ENCODE assay signal across 7 cellular contexts in the genomic region with DNA sequence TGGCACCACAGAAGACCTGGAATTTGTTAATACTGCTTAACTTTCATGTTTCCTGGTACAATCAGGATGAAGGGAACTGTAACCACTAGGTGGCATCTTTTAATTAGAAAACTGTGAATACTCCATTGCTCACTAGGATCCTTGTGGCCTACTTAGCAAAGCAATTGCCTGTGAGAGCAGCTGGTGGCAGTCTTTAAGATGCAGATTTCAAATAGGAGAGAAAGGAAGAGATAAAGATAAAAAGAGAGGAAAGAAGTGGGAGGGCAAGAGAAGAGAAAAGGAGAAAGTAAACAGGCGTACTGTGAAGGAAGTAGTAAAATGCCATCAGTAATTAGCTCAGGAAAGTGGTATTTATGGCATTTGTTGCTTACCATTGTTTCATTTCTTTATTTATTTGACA.
DNase-seq lines count a peak whose midpoint lies in the region; ATAC-seq and TF ChIP-seq lines count a peak whose summit lies in the region.

No MANE protein-coding gene starts in this region.

- H3K4me1 Mint-ChIP-seq in central memory CD8-positive, alpha-beta T cell, result peaks cover 6% of the 10 kb centered on the region
- H3K4me1 Mint-ChIP-seq in activated CD4-positive, alpha-beta memory T cell treated with anti-CD3 and anti-CD28 coated beads, Interleukin-2, amount 10 ng/mL, durations not matched to agents 7 days and 5 days, result peaks cover 2% of the 10 kb centered on the region

- 44 to 53% methylated on average over 1 of the region's 1 CpG for WGBS in testis, 2 donors

- H3K9me3 Mint-ChIP-seq in central memory CD8-positive, alpha-beta T cell, result no peaks in the 10 kb centered on the region
- H3K9me3 Mint-ChIP-seq in activated CD4-positive, alpha-beta memory T cell treated with anti-CD3 and anti-CD28 coated beads, Interleukin-2, amount 10 ng/mL, durations not matched to agents 7 days and 5 days, result peaks cover 4% of the 10 kb centered on the region

- POLR2A ChIA-PET in activated CD4-positive, alpha-beta memory T cell treated with anti-CD3 and anti-CD28 coated beads, Interleukin-2, amount 10 ng/mL, durations not matched to agents 7 days and 5 days (lab: Charles Lee), result interaction anchor here (0.8 kb wide), 1 partner anchor 859 kb away, joined by 3 read pairs; a partner anchor contains a TSS

- no peaks in the 10 kb centered on the region for H3K27me3 ChIP-seq in NT2/D1 (ENCODE audit: insufficient read depth, insufficient read length)
- H3K27me3 ChIP-seq in testis, result no peaks in the 10 kb centered on the region

- no peaks in the 10 kb centered on the region for H3K36me3 Mint-ChIP-seq in central memory CD8-positive, alpha-beta T cell (ENCODE audit: insufficient read depth)
- peaks cover 3% of the 10 kb centered on the region for H3K36me3 Mint-ChIP-seq in activated CD4-positive, alpha-beta memory T cell treated with anti-CD3 and anti-CD28 coated beads, Interleukin-2, amount 10 ng/mL, durations not matched to agents 7 days and 5 days (ENCODE audit: low read depth)

- no peak for TF ChIP-seq POLR2A in testis (IDR thresholded peaks at IDR 0.05)

- no peaks in the 10 kb centered on the region for H3K36me3 ChIP-seq in NT2/D1 (ENCODE audit: insufficient read depth, insufficient read length, low read length)
- no peaks in the 10 kb centered on the region for H3K36me3 ChIP-seq in testis (ENCODE audit: low read depth, missing control alignments)

- H3K27ac Mint-ChIP-seq in central memory CD8-positive, alpha-beta T cell (ENCODE audit: low read depth), result peak overlapping the region; percentile 22
- no peak overlapping the region for H3K27ac Mint-ChIP-seq in activated CD4-positive, alpha-beta memory T cell treated with anti-CD3 and anti-CD28 coated beads, Interleukin-2, amount 10 ng/mL, durations not matched to agents 7 days and 5 days

- peak; percentile 49 for ATAC-seq in central memory CD8-positive, alpha-beta T cell (replicated peaks; ENCODE audit: extremely low read depth, poor library complexity, severe bottlenecking)

- H3K4me3 Mint-ChIP-seq in central memory CD8-positive, alpha-beta T cell, result no peak overlapping the region
- no peak overlapping the region for H3K4me3 Mint-ChIP-seq in activated CD4-positive, alpha-beta memory T cell treated with anti-CD3 and anti-CD28 coated beads, Interleukin-2, amount 10 ng/mL, durations not matched to agents 7 days and 5 days

- H3K27me3 Mint-ChIP-seq in central memory CD8-positive, alpha-beta T cell, result no peaks in the 10 kb centered on the region
- no peaks in the 10 kb centered on the region for H3K27me3 Mint-ChIP-seq in activated CD4-positive, alpha-beta memory T cell treated with anti-CD3 and anti-CD28 coated beads, Interleukin-2, amount 10 ng/mL, durations not matched to agents 7 days and 5 days

- H3K9ac ChIP-seq in NT2/D1 (ENCODE audit: insufficient read length, low read depth), result no peak overlapping the region

- H3K9me3 ChIP-seq in NT2/D1 (ENCODE audit: insufficient read depth, low read length) (peaks cover 11% of the 10 kb centered on the region; the same call in 1 of the 2 replicates), testis (no peaks in the 10 kb centered on the region)

- H3K4me3 ChIP-seq in NT2/D1 (ENCODE audit: insufficient read length, low read depth), result no peak overlapping the region
- no peak overlapping the region for H3K4me3 ChIP-seq in testis

- H3K27ac ChIP-seq in testis, result peak overlapping the region in 1 of 2 donors; percentile 57

- H3K4me1 ChIP-seq in NT2/D1 (ENCODE audit: insufficient read depth, insufficient read length) (peaks cover 5% of the 10 kb centered on the region), testis (no peaks in the 10 kb centered on the region)

- TF ChIP-seq CTCF in testis (IDR thresholded peaks at IDR 0.05), result peak; percentile 64 to 91 (median 86)

- DNase-seq in ELR (ENCODE audit: low read depth) (peak; percentile 84), HuH-7 (ENCODE audit: low spot score) (peak; percentile 65), NT2/D1 (ENCODE audit: low read depth, low spot score) (peak; percentile 78), kidney tubule cell (ENCODE audit: low spot score) (peak; percentile 84), testis (peak; percentile 40)
- DNase-seq in central memory CD8-positive, alpha-beta T cell (ENCODE audit: low spot score in 2 of 2), result no peak
- no peak for DNase-seq in activated CD4-positive, alpha-beta memory T cell treated with anti-CD3 and anti-CD28 coated beads, Interleukin-2, amount 10 ng/mL, durations not matched to agents 7 days and 5 days

- intact Hi-C loops in testis (cut with DNase I; ENCODE audit: low total_unique reads), result loop anchor here (5.0 kb wide), 1 partner anchor 888 kb away; no protein-coding TSS in a partner anchor

- CTCF ChIA-PET in activated CD4-positive, alpha-beta memory T cell treated with anti-CD3 and anti-CD28 coated beads, Interleukin-2, amount 10 ng/mL, durations not matched to agents 7 days and 5 days (lab: Charles Lee), result interaction anchor here (0.7 to 4.1 kb wide), 12 partner anchors 10 to 910 kb away, joined by 3 to 15 read pairs (median 4); no protein-coding TSS in a partner anchor

Comparison
In these comparisons a context has a peak if more than half of its experiments do, and no peak if none do; other contexts are left out.
1. DNase-seq: peak in ELR (single experiment), HuH-7 (single experiment), NT2/D1 (single experiment), kidney tubule cell (single experiment) and testis (single experiment); none in central memory CD8-positive, alpha-beta T cell (0 of 2) and activated CD4-positive, alpha-beta memory T cell treated with anti-CD3 and anti-CD28 coated beads, Interleukin-2, amount 10 ng/mL, durations not matched to agents 7 days and 5 days (single experiment).